Comparison of ENCODE assay signal across 1 cellular context in genomic region chr12:52244615-52244994, GRCh38.
TF ChIP-seq lines count a peak whose summit lies in the region.

No MANE protein-coding gene starts in this region.

TF ChIP-seq in GM23338, 12 proteins besides CTCF, POLR2A, EP300 and RAD21 (continued from another document):
- TF ChIP-seq ETS1 (IDR thresholded peaks at IDR 0.05) (no peak), ZNF114 (CRISPR knock-in tag; IDR thresholded peaks at IDR 0.05) (no peak), CREB1 (CRISPR knock-in tag; IDR thresholded peaks at IDR 0.05; ENCODE audit: low read depth) (no peak), JUNB (IDR thresholded peaks at IDR 0.05; ENCODE audit: unreplicated experiment) (no peak), NANOG (IDR thresholded peaks at IDR 0.05; ENCODE audit: borderline replicate concordance) (no peak)
TF ChIP-seq in GM23338: peak in this region for 0.
